1 cellular context compared by ENCODE assay signal in genomic region chr17:35002876-35003551, GRCh38.
TF ChIP-seq lines count a peak whose summit lies in the region.

No MANE protein-coding gene starts in this region.

TF ChIP-seq in GM23338, 12 proteins besides CTCF, POLR2A, EP300 and RAD21 (continued from another document):
- TF ChIP-seq ZNF462 (CRISPR knock-in tag; IDR thresholded peaks at IDR 0.05) (no peak), ZNF331 (CRISPR knock-in tag; IDR thresholded peaks at IDR 0.05; ENCODE audit: low read depth) (no peak), REST (IDR thresholded peaks at IDR 0.05; ENCODE audit: unreplicated experiment) (no peak), EZH2 (IDR thresholded peaks at IDR 0.05; ENCODE audit: low read depth, unreplicated experiment) (no peak)
